ENCODE assay signal across 10 cellular contexts in the genomic region with DNA sequence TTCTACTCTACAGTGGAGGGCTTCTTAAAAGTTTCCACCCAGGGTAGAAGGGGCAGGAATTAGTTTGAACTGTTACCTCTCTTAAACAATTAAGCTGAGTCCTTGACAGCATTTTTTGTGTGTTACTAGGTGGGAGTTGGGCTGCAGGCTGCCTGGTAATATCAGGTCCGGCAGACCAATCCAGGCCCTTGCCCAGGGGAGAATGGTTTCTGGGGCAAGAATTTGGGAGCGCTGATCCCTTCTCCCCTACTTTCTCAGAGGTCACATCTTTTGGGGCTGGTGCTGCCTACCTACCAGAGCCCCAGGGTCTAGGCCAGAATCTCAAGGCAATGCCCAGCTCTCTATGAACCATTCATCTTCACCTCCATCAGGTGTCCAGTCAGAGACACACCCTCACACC.
A peak's percentile ranks its signal among the peaks of the same experiment; 100 is the strongest.
DNase-seq lines count a peak whose midpoint lies in the region; ATAC-seq and TF ChIP-seq lines count a peak whose summit lies in the region.
"Had no signal": no experiment of that assay in that cellular context is flagged by ENCODE, and none has a peak within 500 bp of the region (broad histone marks: within the 10 kb centered on the region; RNA-seq: fewer than 3 reads in every experiment).

No MANE protein-coding gene starts in this region.

- no peak overlapping the region for H2AFZ ChIP-seq in SU-DHL-6 (ENCODE audit: low read depth, low read length, severe bottlenecking)

- H3K27me3 ChIP-seq in SU-DHL-6 (ENCODE audit: low read length): no peaks in the 10 kb centered on the region
- H3K27me3 ChIP-seq in rectal smooth muscle tissue (ENCODE audit: control insufficient read depth, insufficient read depth, low read length): no peaks in the 10 kb centered on the region

- H3K4me2 ChIP-seq in SU-DHL-6 (ENCODE audit: low read depth, low read length, poor library complexity, severe bottlenecking): peak overlapping the region; percentile 66

- no peak overlapping the region for H3K27ac ChIP-seq in SU-DHL-6 (ENCODE audit: low read depth, low read length)
- peak overlapping the region; percentile 94 for H3K27ac ChIP-seq in rectal smooth muscle tissue (ENCODE audit: low read depth, low read length)

- no peaks in the 10 kb centered on the region for H3K9me2 ChIP-seq in SU-DHL-6 (replicated peaks; ENCODE audit: insufficient read depth, low read length)

- H3K9ac ChIP-seq in SU-DHL-6 (ENCODE audit: low read length) (peak overlapping the region; percentile 92), rectal smooth muscle tissue (ENCODE audit: low read length) (no peak overlapping the region)

- TF ChIP-seq CTCF in GM12865 (IDR thresholded peaks at IDR 0.05; ENCODE audit: insufficient read depth, low read depth, low read length, missing control alignments) (no peak), SU-DHL-6 (IDR thresholded peaks at IDR 0.05; ENCODE audit: insufficient read depth, low read length, poor library complexity, severe bottlenecking) (no peak), fibroblast of mammary gland (conservative IDR thresholded peaks at IDR 0.05; ENCODE audit: control insufficient read depth, insufficient read depth, low read depth, low read length) (no peak)

- no peak for DNase-seq in GM12865 (ENCODE audit: low read depth)
- DNase-seq in fibroblast of mammary gland (ENCODE audit: low read depth): no peak
- no peak for DNase-seq in T1000 (lab: John Stamatoyannopoulos, UW)
- no peak for DNase-seq in DMS53 treated with DMSO at 0.1 percent for 48 hours (lab: John Stamatoyannopoulos, UW; ENCODE audit: unreplicated experiment)
- DNase-seq: cortex of kidney, NCI-H510A treated with DMSO at 0.1 percent for 48 hours had no signal

- peaks cover 66% of the 10 kb centered on the region for H3K79me2 ChIP-seq in SU-DHL-6 (ENCODE audit: insufficient read depth, low read length)

- ATAC-seq in GM21576 (IDR thresholded peaks at IDR 0.05; ENCODE audit: unreplicated experiment) (no peak), GM19463 (IDR thresholded peaks at IDR 0.05; ENCODE audit: unreplicated experiment) (no peak)

- H3K36me3 ChIP-seq in SU-DHL-6 (ENCODE audit: low read length) (peaks cover 13% of the 10 kb centered on the region; the same call in 1 of the 2 replicates), rectal smooth muscle tissue (ENCODE audit: control insufficient read depth, insufficient read depth, low read length) (peaks cover 5% of the 10 kb centered on the region)

- peaks cover 10% of the 10 kb centered on the region for H3K4me1 ChIP-seq in rectal smooth muscle tissue (ENCODE audit: control insufficient read depth, insufficient read depth, low read length)

- H3K9me3 ChIP-seq in SU-DHL-6 (ENCODE audit: insufficient read depth, low read length): no peaks in the 10 kb centered on the region

- peaks cover 8% of the 10 kb centered on the region; the same call in 1 of the 2 replicates for H3F3A ChIP-seq in SU-DHL-6 (ENCODE audit: insufficient read depth)

- peak overlapping the region; percentile 78 for H3K4me3 ChIP-seq in GM12865 (ENCODE audit: low read depth, low read length)
- peak overlapping the region; percentile 89 for H3K4me3 ChIP-seq in SU-DHL-6 (ENCODE audit: insufficient read depth, low read length, poor library complexity, severe bottlenecking)
- H3K4me3 ChIP-seq in fibroblast of mammary gland (ENCODE audit: control insufficient read depth, low read depth, low read length): peak overlapping the region; percentile 97
- peak overlapping the region; percentile 87 for H3K4me3 ChIP-seq in rectal smooth muscle tissue (ENCODE audit: low read length)

- peaks cover 18% of the 10 kb centered on the region; the same call in 1 of the 2 replicates for H4K20me1 ChIP-seq in SU-DHL-6 (ENCODE audit: low read depth, low read length)
